19 cellular contexts compared by ENCODE assay signal in the genomic region with DNA sequence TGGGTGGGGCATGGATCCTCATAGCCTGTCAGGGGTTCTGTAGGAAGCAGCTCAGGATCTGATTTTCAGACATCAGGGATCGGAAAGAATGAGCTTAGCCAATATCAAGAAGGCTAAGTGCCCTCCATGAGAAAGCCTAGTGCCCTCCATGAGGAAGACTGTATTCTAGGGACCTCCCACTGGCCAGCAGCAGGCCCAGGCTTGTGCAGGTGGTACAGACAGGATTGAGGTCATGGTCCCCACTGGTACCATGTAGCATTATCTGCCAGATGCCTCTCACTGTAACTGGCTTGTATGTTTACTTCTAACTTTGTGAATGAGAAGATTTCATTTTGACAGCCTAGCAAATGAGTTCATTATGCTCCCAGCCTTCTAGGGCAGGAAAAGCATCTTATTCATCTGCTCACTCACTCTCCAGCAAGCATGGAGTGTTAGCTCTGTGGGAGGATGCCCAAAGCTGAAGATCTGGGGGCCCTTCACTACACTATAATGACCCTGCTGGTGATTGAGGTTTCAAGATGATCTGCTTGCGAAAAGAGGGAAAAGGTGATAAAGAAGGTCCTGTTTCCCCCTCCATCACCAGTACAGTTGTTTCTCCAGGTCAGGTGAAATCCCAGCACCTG. TPM values are rescaled to one million over a fixed set of nuclear protein-coding genes. Genes with fewer than 3 reads are reported as not detected.
DNase-seq lines count a peak whose midpoint lies in the region; ATAC-seq and TF ChIP-seq lines count a peak whose summit lies in the region.
"Had no signal": no experiment of that assay in that cellular context is flagged by ENCODE, and none has a peak within 500 bp of the region (broad histone marks: within the 10 kb centered on the region; RNA-seq: fewer than 3 reads in every experiment).

No MANE protein-coding gene starts in this region.

- H3K9me3 ChIP-seq in CD4-positive, CD25-positive, alpha-beta regulatory T cell (ENCODE audit: control insufficient read depth in 2 of 2, low read length in 2 of 2), result no peaks in the 10 kb centered on the region
- no peaks in the 10 kb centered on the region for H3K9me3 ChIP-seq in OCI-LY3 (ENCODE audit: insufficient read depth, low read length)
- H3K9me3 ChIP-seq in right cardiac atrium (ENCODE audit: control insufficient read depth, low read length), result no peaks in the 10 kb centered on the region
- H3K9me3 ChIP-seq: BLaER1, right lobe of liver, vagina had no signal

- H3K4me3 ChIP-seq in CD4-positive, CD25-positive, alpha-beta regulatory T cell (ENCODE audit: low read depth, low read length), result no peak overlapping the region
- H3K4me3 ChIP-seq in OCI-LY3 (ENCODE audit: low read length) (peak overlapping the region; percentile 90), right cardiac atrium (ENCODE audit: low read length) (no peak overlapping the region)
- H3K4me3 ChIP-seq: BLaER1, right lobe of liver, vagina had no signal

- no peak for TF ChIP-seq CTCF in OCI-LY3 (IDR thresholded peaks at IDR 0.05; ENCODE audit: low read depth, low read length)

- no peaks in the 10 kb centered on the region for H3K27me3 ChIP-seq in CD4-positive, CD25-positive, alpha-beta regulatory T cell (ENCODE audit: control insufficient read depth, insufficient read depth, low read length)
- no peaks in the 10 kb centered on the region for H3K27me3 ChIP-seq in OCI-LY3 (ENCODE audit: low read depth, low read length)
- no peaks in the 10 kb centered on the region for H3K27me3 ChIP-seq in right cardiac atrium (ENCODE audit: control insufficient read depth, insufficient read depth)
- H3K27me3 ChIP-seq: vagina had no signal

- peaks cover 100% of the 10 kb centered on the region for H3K79me2 ChIP-seq in OCI-LY3 (ENCODE audit: low read length)

- peak overlapping the region; percentile 27 for H3K27ac ChIP-seq in CD4-positive, CD25-positive, alpha-beta regulatory T cell (ENCODE audit: insufficient read depth, low read length, poor library complexity, severe bottlenecking)
- H3K27ac ChIP-seq in OCI-LY3 (ENCODE audit: low read length), result peak overlapping the region; percentile 98
- no peak overlapping the region for H3K27ac ChIP-seq in right cardiac atrium (ENCODE audit: low read length)
- H3K27ac ChIP-seq: BLaER1, right lobe of liver, vagina had no signal

- ATAC-seq in CD4-positive, CD25-positive, alpha-beta regulatory T cell (ENCODE audit: low read depth in 2 of 2), result no peak
- ATAC-seq in GM18520 (IDR thresholded peaks at IDR 0.05; ENCODE audit: unreplicated experiment), result peak; percentile 4
- peak; percentile 21 for ATAC-seq in HG02642 (IDR thresholded peaks at IDR 0.05; ENCODE audit: poor library complexity, unreplicated experiment)
- no peak for ATAC-seq in right cardiac atrium
- ATAC-seq: HCT116, PC-3, right lobe of liver had no signal

- WGBS in right cardiac atrium, result 42% methylated on average over 2 of the region's 2 CpGs

- H3K4me3 Mint-ChIP-seq in CD4-positive, CD25-positive, alpha-beta regulatory T cell, result peak overlapping the region in 2 of 4 donors; percentile 20 to 74
- H3K4me3 Mint-ChIP-seq: activated B cell treated with CpG ODN at 0.5 μM for 24 hours, neural crest cell had no signal

- DNase-seq in CD4-positive, CD25-positive, alpha-beta regulatory T cell, result no peak
- DNase-seq in hypothalamus (lab: John Stamatoyannopoulos, UW) (no peak), right cardiac atrium (no peak), NCI-H510A treated with DMSO at 0.1 percent for 48 hours (lab: John Stamatoyannopoulos, UW) (no peak), NCI-H510A (lab: John Stamatoyannopoulos, UW) (no peak)
- DNase-seq: activated B cell treated with CpG ODN at 0.5 μM for 24 hours; activated effector memory CD4-positive, alpha-beta T cell treated with anti-CD3 and anti-CD28 coated beads, Interleukin-2, amount 50 U/mL, for 16 hours; foreskin fibroblast; NCI-H2227 treated with DMSO at 0.1 percent for 48 hours; PC-3; right lobe of liver; stimulated activated CD4-positive, alpha-beta T cell treated with anti-CD3 and anti-CD28 coated beads, Interleukin-4, amount 100 ng/mL, for 24 hours had no signal

- H3K36me3 ChIP-seq in CD4-positive, CD25-positive, alpha-beta regulatory T cell (ENCODE audit: control insufficient read depth, insufficient read depth, low read length), result no peaks in the 10 kb centered on the region
- peaks cover 62% of the 10 kb centered on the region for H3K36me3 ChIP-seq in OCI-LY3 (replicated peaks; ENCODE audit: low read depth, low read length)
- H3K36me3 ChIP-seq: BLaER1, right lobe of liver, vagina had no signal

- intact Hi-C loops in right cardiac atrium (cut with DNase I), result loop anchor here in 1 of 4 donors (5.0 kb wide), 1 partner anchor 1095 kb away; no protein-coding TSS in a partner anchor

- peaks cover 87% of the 10 kb centered on the region for H4K20me1 ChIP-seq in OCI-LY3 (ENCODE audit: insufficient read depth, low read length)

- H3K9ac ChIP-seq in OCI-LY3 (ENCODE audit: low read length), result peak overlapping the region; percentile 97
- H3K9ac ChIP-seq: BLaER1 had no signal

- H3K36me3 Mint-ChIP-seq in CD4-positive, CD25-positive, alpha-beta regulatory T cell, result no peaks in the 10 kb centered on the region

- H3K4me2 ChIP-seq in OCI-LY3 (ENCODE audit: low read length), result peak overlapping the region; percentile 96
- H3K4me2 ChIP-seq: BLaER1 had no signal

- peaks cover 0 to 27% (median 15%) of the 10 kb centered on the region in 4 donors for H3K4me1 Mint-ChIP-seq in CD4-positive, CD25-positive, alpha-beta regulatory T cell
- H3K4me1 Mint-ChIP-seq: activated B cell treated with CpG ODN at 0.5 μM for 24 hours had no signal

- H3K27ac Mint-ChIP-seq in CD4-positive, CD25-positive, alpha-beta regulatory T cell, result peak overlapping the region; percentile 49 to 78 (median 69)
- H3K27ac Mint-ChIP-seq: activated B cell treated with CpG ODN at 0.5 μM for 24 hours had no signal

- peaks cover 0 to 1% (median 0%) of the 10 kb centered on the region in 7 donors for H3K9me3 Mint-ChIP-seq in CD4-positive, CD25-positive, alpha-beta regulatory T cell
- H3K9me3 Mint-ChIP-seq: activated B cell treated with CpG ODN at 0.5 μM for 24 hours, neural crest cell had no signal

- peaks cover 18% of the 10 kb centered on the region for H3K4me1 ChIP-seq in CD4-positive, CD25-positive, alpha-beta regulatory T cell (ENCODE audit: control insufficient read depth, insufficient read depth, low read length, poor library complexity, severe bottlenecking)
- H3K4me1 ChIP-seq in OCI-LY3 (ENCODE audit: low read length) (peaks cover 90% of the 10 kb centered on the region), right cardiac atrium (ENCODE audit: control insufficient read depth, insufficient read depth, low read length) (no peaks in the 10 kb centered on the region)
- H3K4me1 ChIP-seq: BLaER1, right lobe of liver had no signal

- peaks cover 14% of the 10 kb centered on the region for H3K27me3 Mint-ChIP-seq in CD4-positive, CD25-positive, alpha-beta regulatory T cell

- no peak overlapping the region for H2AFZ ChIP-seq in OCI-LY3 (ENCODE audit: low read depth, low read length)

RNA-seq across cellular contexts. Expression of gene EPHB1, which starts 7.5 kb away (rescaled TPM):
- total RNA-seq in CD4-positive, CD25-positive, alpha-beta regulatory T cell, result 2.1 TPM
- polyA plus RNA-seq in CD4-positive, CD25-positive, alpha-beta regulatory T cell, result under 1 TPM; 0.32 to 1.00 (median 0.84) TPM
- total RNA-seq in right cardiac atrium, result 1 to 10 TPM in 3 of 4 donors, under 1 TPM in 1; 0.97 to 1.6 (median 1.3) TPM
- 0.23 TPM for polyA plus RNA-seq in right cardiac atrium

Comparison
In these comparisons a context has a peak if more than half of its experiments do, and no peak if none do; other contexts are left out.
1. ATAC-seq: peak in GM18520 (single experiment) and HG02642 (single experiment); none in CD4-positive, CD25-positive, alpha-beta regulatory T cell (0 of 2) and right cardiac atrium (0 of 2).